Comparison of ENCODE assay signal across 11 cellular contexts in genomic region chr19:43625918-43626579, GRCh38. TPM values are rescaled to one million over a fixed set of nuclear protein-coding genes. Genes with fewer than 3 reads are reported as not detected.
DNase-seq lines count a peak whose midpoint lies in the region; ATAC-seq lines count a peak whose summit lies in the region.
"Had no signal": no experiment of that assay in that cellular context is flagged by ENCODE, and none has a peak within 500 bp of the region (broad histone marks: within the 10 kb centered on the region; RNA-seq: fewer than 3 reads in every experiment).

No MANE protein-coding gene starts in this region.

- H3K36me3 Mint-ChIP-seq in effector memory CD8-positive, alpha-beta T cell (ENCODE audit: insufficient read depth): peaks cover 4% of the 10 kb centered on the region

- H3K4me1 Mint-ChIP-seq in effector memory CD8-positive, alpha-beta T cell (ENCODE audit: low read depth in 2 of 2): peaks cover 0 to 5% of the 10 kb centered on the region in 2 donors

- H3K4me3 Mint-ChIP-seq in effector memory CD8-positive, alpha-beta T cell: no peak overlapping the region

- DNase-seq in AG20443 (ENCODE audit: low spot score) (peak; percentile 45), H7 (peak; percentile 92), dermis blood vessel endothelial cell (peak; percentile 46), NCI-H1092 treated with DMSO at 0.1 percent for 48 hours (lab: John Stamatoyannopoulos, UW) (no peak)
- no peak for DNase-seq in effector memory CD8-positive, alpha-beta T cell
- DNase-seq: NCI-H1930, transverse colon had no signal

- H3K36me3 ChIP-seq in H7 (replicated peaks; ENCODE audit: control insufficient read depth, insufficient read depth, low read length): 0 out of 2 replicates have a peak, but pooled peaks cover 1% of the 10 kb centered on the region
- H3K36me3 ChIP-seq: neutrophil, transverse colon had no signal

- peak overlapping the region in 1 of 2 donors; percentile 23 for H3K27ac Mint-ChIP-seq in effector memory CD8-positive, alpha-beta T cell

- peaks cover 14% of the 10 kb centered on the region; the same call in 1 of the 2 replicates for H3K27me3 ChIP-seq in H7 (ENCODE audit: control insufficient read depth, insufficient read depth, low read length)
- H3K27me3 ChIP-seq: transverse colon had no signal

- no peak overlapping the region for H3K4me3 ChIP-seq in H7 (ENCODE audit: insufficient read depth, low read depth, low read length)
- H3K4me3 ChIP-seq: HAP-1, transverse colon had no signal

- H3K27me3 Mint-ChIP-seq in effector memory CD8-positive, alpha-beta T cell: peaks cover 9 to 18% of the 10 kb centered on the region in 2 donors

- no peak for ATAC-seq in effector memory CD8-positive, alpha-beta T cell (replicated peaks)
- ATAC-seq in GM18870 (IDR thresholded peaks at IDR 0.05; ENCODE audit: unreplicated experiment): no peak
- ATAC-seq: Right ventricle myocardium inferior had no signal

- no peaks in the 10 kb centered on the region for H3K9me3 Mint-ChIP-seq in effector memory CD8-positive, alpha-beta T cell

RNA-seq across cellular contexts. Expression of gene ZNF428, which starts 6.6 kb away (rescaled TPM):
- 59.0 and 70.5 TPM in 2 replicates for total RNA-seq in H7 (2014; rRNA removed; shearing (Covaris generic))
- 41.5 and 46.5 TPM in 2 replicates for total RNA-seq in dermis blood vessel endothelial cell

RNA-seq across cellular contexts. Expression of gene CADM4, which starts 13.6 kb away (rescaled TPM):
- total RNA-seq in H7 (2014; rRNA removed; shearing (Covaris generic)): 9.9 and 12.3 TPM in 2 replicates
- total RNA-seq in dermis blood vessel endothelial cell: 8.7 and 11.9 TPM in 2 replicates

RNA-seq across cellular contexts. Expression of gene SRRM5, which starts 14.2 kb away (rescaled TPM):
- total RNA-seq in H7 (2014; rRNA removed; shearing (Covaris generic)): 0.21 and 0.26 TPM in 2 replicates
- total RNA-seq in dermis blood vessel endothelial cell: 0.05 and 0.17 TPM in 2 replicates

RNA-seq across cellular contexts. Expression of gene ZNF576, which starts 29.7 kb away (rescaled TPM):
- total RNA-seq in H7 (2014; rRNA removed; shearing (Covaris generic)): 12.3 and 18.6 TPM in 2 replicates
- 10.8 and 12.6 TPM in 2 replicates for total RNA-seq in dermis blood vessel endothelial cell

RNA-seq across cellular contexts. Expression of gene IRGQ, which starts 30.1 kb away (rescaled TPM):
- total RNA-seq in H7 (2014; rRNA removed; shearing (Covaris generic)): 11.2 and 16.5 TPM in 2 replicates
- 27.2 and 34.6 TPM in 2 replicates for total RNA-seq in dermis blood vessel endothelial cell

Comparison
In these comparisons a context has a peak if more than half of its experiments do, and no peak if none do; other contexts are left out.
1. DNase-seq: peak in AG20443 (single experiment), H7 (single experiment) and dermis blood vessel endothelial cell (single experiment); none in NCI-H1092 treated with DMSO at 0.1 percent for 48 hours (single experiment) and effector memory CD8-positive, alpha-beta T cell (0 of 3).